13 cellular contexts compared by ENCODE assay signal in the genomic region with DNA sequence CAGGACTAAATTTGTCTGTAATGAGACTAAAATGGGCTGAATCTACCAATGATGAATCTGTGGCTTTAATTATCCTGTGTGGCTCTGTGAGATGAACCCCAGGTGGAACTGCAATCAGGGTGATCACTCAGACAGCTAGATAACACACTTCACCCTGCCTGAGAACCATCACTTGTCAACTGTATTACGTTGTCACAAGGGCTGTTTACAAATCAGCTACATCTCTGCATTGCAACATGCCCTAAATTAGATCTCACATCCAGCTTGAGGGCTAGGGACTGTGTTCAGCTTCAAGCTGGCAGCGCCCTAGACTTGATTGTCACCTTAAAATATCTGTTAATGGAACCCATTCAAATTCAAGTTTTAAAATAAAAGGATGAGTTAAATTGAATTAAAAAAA.
DNase-seq lines count a peak whose midpoint lies in the region; ATAC-seq and TF ChIP-seq lines count a peak whose summit lies in the region.
"Had no signal": no experiment of that assay in that cellular context is flagged by ENCODE, and none has a peak within 500 bp of the region (broad histone marks: within the 10 kb centered on the region; RNA-seq: fewer than 3 reads in every experiment).

No MANE protein-coding gene starts in this region.

- DNase-seq in Ammon's horn (ENCODE audit: low spot score) (peak; percentile 4), SK-N-MC (ENCODE audit: low read depth, low spot score) (no peak), iris pigment epithelial cell (ENCODE audit: low read depth) (peak; percentile 16), NCI-H2029 treated with DMSO at 0.1 percent for 48 hours (lab: John Stamatoyannopoulos, UW) (no peak), NCI-H2107 (lab: John Stamatoyannopoulos, UW) (no peak), NCI-H1092 treated with DMSO at 0.1 percent for 48 hours (lab: John Stamatoyannopoulos, UW) (no peak)
- DNase-seq: DMS153; effector memory CD4-positive, alpha-beta T cell; NCI-H2171; stimulated activated CD4-positive, alpha-beta T cell treated with anti-CD3 and anti-CD28 coated beads, Interleukin-15, amount 100 ng/mL, for 24 hours; T1000 had no signal

- H3K36me3 ChIP-seq in DOHH2 (ENCODE audit: control insufficient read depth, low read length) (no peaks in the 10 kb centered on the region), SK-N-MC (ENCODE audit: insufficient read depth, low read length) (no peaks in the 10 kb centered on the region)

- TF ChIP-seq CTCF in DOHH2 (IDR thresholded peaks at IDR 0.05; ENCODE audit: low read depth, low read length, poor library complexity, severe bottlenecking) = no peak

- H3K79me2 ChIP-seq in DOHH2 (ENCODE audit: control insufficient read depth, low read length) = peaks cover 79% of the 10 kb centered on the region

- H3K4me2 ChIP-seq in DOHH2 (ENCODE audit: low read length) = peak overlapping the region; percentile 65

- no peaks in the 10 kb centered on the region for H3K9me3 ChIP-seq in DOHH2 (ENCODE audit: control insufficient read depth, insufficient read depth, low read length)
- H3K9me3 ChIP-seq in SK-N-MC (ENCODE audit: low read depth, low read length) = no peaks in the 10 kb centered on the region

- H3F3A ChIP-seq in DOHH2 (ENCODE audit: control insufficient read depth, insufficient read depth) = peaks cover 20% of the 10 kb centered on the region

- ATAC-seq in GM18867 (IDR thresholded peaks at IDR 0.05; ENCODE audit: unreplicated experiment) = no peak

- H3K4me1 ChIP-seq in DOHH2 (ENCODE audit: control insufficient read depth, low read length) = peaks cover 100% of the 10 kb centered on the region

- no peak overlapping the region for H3K9ac ChIP-seq in SK-N-MC (ENCODE audit: insufficient read length)

- H3K9me2 ChIP-seq in DOHH2 (replicated peaks; ENCODE audit: control insufficient read depth, low read length) = no peaks in the 10 kb centered on the region

- peak overlapping the region; percentile 38 for H3K4me3 ChIP-seq in DOHH2 (ENCODE audit: low read length)
- H3K4me3 ChIP-seq in SK-N-MC = no peak overlapping the region; the same call in 1 of the 2 replicates

- peak overlapping the region; percentile 89 for H3K27ac ChIP-seq in DOHH2 (ENCODE audit: low read depth, low read length)
- peak overlapping the region; percentile 43; the same call in 1 of the 2 replicates for H3K27ac ChIP-seq in SK-N-MC

- no peaks in the 10 kb centered on the region for H4K20me1 ChIP-seq in DOHH2 (ENCODE audit: control insufficient read depth, insufficient read depth, low read depth, low read length)

- no peaks in the 10 kb centered on the region for H3K27me3 ChIP-seq in DOHH2 (ENCODE audit: control insufficient read depth, low read length)

Comparison
In these comparisons a context has a peak if more than half of its experiments do, and no peak if none do; other contexts are left out.
1. DNase-seq: peak in Ammon's horn (single experiment) and iris pigment epithelial cell (single experiment); none in SK-N-MC (single experiment), NCI-H2029 treated with DMSO at 0.1 percent for 48 hours (single experiment), NCI-H2107 (single experiment) and NCI-H1092 treated with DMSO at 0.1 percent for 48 hours (single experiment).